ENCODE assay signal across 31 cellular contexts in the genomic region with DNA sequence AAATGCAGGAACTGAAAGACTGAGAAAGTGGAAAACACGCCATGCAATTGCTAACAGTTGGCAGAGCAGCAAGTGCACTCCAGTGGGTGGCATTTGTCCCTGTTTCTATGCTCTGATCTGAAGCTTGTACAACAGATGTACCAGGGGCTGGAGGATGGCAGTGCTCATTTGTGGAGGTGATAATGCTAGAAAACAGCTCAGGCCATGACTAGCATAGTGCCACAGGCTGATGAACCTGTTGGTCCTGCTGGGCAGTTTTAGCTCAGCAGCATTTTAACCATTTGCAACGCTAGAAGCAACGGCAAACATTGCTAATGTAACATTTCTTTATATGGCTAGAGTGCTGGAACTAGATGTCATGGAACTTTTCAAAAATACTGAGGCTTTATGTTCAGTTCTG.
"Had no signal": no experiment of that assay in that cellular context is flagged by ENCODE, and none has a peak within 500 bp of the region (broad histone marks: within the 10 kb centered on the region; RNA-seq: fewer than 3 reads in every experiment).

No MANE protein-coding gene starts in this region.

- H3K9ac ChIP-seq: KMS-11 had no signal

- H3K36me3 Mint-ChIP-seq: activated CD8-positive, alpha-beta memory T cell treated with anti-CD3 and anti-CD28 coated beads, Interleukin-2, amount 10 ng/mL, durations not matched to agents 7 days and 5 days; activated naive CD4-positive, alpha-beta T cell treated with anti-CD3 and anti-CD28 coated beads, Interleukin-2, amount 50 U/mL, for 24 hours had no signal

- H3K36me3 ChIP-seq: ascending aorta, MG63, SJSA1 had no signal

- FAIRE-seq: bronchial epithelial cell had no signal

- H3K4me3 Mint-ChIP-seq: activated CD8-positive, alpha-beta memory T cell treated with anti-CD3 and anti-CD28 coated beads, Interleukin-2, amount 10 ng/mL, durations not matched to agents 7 days and 5 days; activated naive CD4-positive, alpha-beta T cell treated with anti-CD3 and anti-CD28 coated beads, Interleukin-2, amount 50 U/mL, for 24 hours; activated naive CD8-positive, alpha-beta T cell treated with anti-CD3 and anti-CD28 coated beads, Interleukin-2, amount 50 U/mL, for 24 hours; activated T-cell treated with anti-CD3 and anti-CD28 coated beads, Interleukin-2, amount 50 U/mL, for 24 hours; activated T-helper 1 cell treated with anti-CD3 and anti-CD28 coated beads, Interleukin-12 subunit alpha, Interleukin-12 subunit beta, Interleukin-2, Interleukin-4 antibody, amounts not matched to agents 30 ng/mL and 10 ng/mL and 1 ng/mL, durations not matched to agents 14 hours and 24 hours and 36 hours; T-helper 2 cell treated with Interferon-gamma antibody and Interleukin-4, amounts not matched to agents 5 μg/mL and 100 μg/mL, for 36 hours; WTC11 had no signal

- H3K4me3 ChIP-seq: ascending aorta, body of pancreas, MG63, SJSA1 had no signal

- H3K27ac ChIP-seq: ascending aorta, body of pancreas, KMS-11, SJSA1 had no signal

- H3K4me1 ChIP-seq: ascending aorta, body of pancreas had no signal

- H3K27me3 ChIP-seq: ascending aorta, body of pancreas, MG63, SJSA1 had no signal

- ATAC-seq: activated CD8-positive, alpha-beta memory T cell treated with anti-CD3 and anti-CD28 coated beads, Interleukin-2, amount 10 ng/mL, durations not matched to agents 7 days and 5 days; activated naive CD8-positive, alpha-beta T cell treated with anti-CD3 and anti-CD28 coated beads, Interleukin-2, amount 50 U/mL, for 24 hours; body of pancreas; SK-N-SH treated with all-trans-retinoic acid at 6 μM for 48 hours; WTC11 had no signal

- H3K9me3 Mint-ChIP-seq: activated T-cell treated with anti-CD3 and anti-CD28 coated beads, Interleukin-2, amount 50 U/mL, for 24 hours; activated T-helper 1 cell treated with anti-CD3 and anti-CD28 coated beads, Interleukin-12 subunit alpha, Interleukin-12 subunit beta, Interleukin-2, Interleukin-4 antibody, amounts not matched to agents 30 ng/mL and 10 ng/mL and 1 ng/mL, durations not matched to agents 14 hours and 24 hours and 36 hours; T-helper 2 cell treated with Interferon-gamma antibody and Interleukin-4, amounts not matched to agents 5 μg/mL and 100 μg/mL, for 36 hours had no signal

- DNase-seq: activated CD4-positive, alpha-beta T cell treated with anti-CD3 and anti-CD28 coated beads for 48 hours; activated CD4-positive, alpha-beta T cell treated with anti-CD3 and anti-CD28 coated beads, Interleukin-2, amount 50 U/mL, for 4 hours; activated CD4-positive, CD25-positive, alpha-beta regulatory T cell treated with anti-CD3 and anti-CD28 coated beads, Interleukin-2, amount 50 U/mL, for 72 hours; activated CD8-positive, alpha-beta memory T cell treated with anti-CD3 and anti-CD28 coated beads, Interleukin-2, amount 10 ng/mL, durations not matched to agents 7 days and 5 days; activated effector memory CD4-positive, alpha-beta T cell treated with Interleukin-2 at 50 U/mL for 16 hours; activated naive CD4-positive, alpha-beta T cell; activated naive CD8-positive, alpha-beta T cell treated with anti-CD3 and anti-CD28 coated beads, Interleukin-2, amount 50 U/mL, for 24 hours; activated T-cell treated with anti-CD3 and anti-CD28 coated beads, Interleukin-2, amount 50 U/mL, for 24 hours; amniotic stem cell; body of pancreas; central memory CD4-positive, alpha-beta T cell; MG63; MV-4-11; NCI-H1092 treated with DMSO at 0.1 percent for 48 hours; NCI-H1417 treated with DMSO at 0.1 percent for 48 hours; NCI-H1694; NCI-H2029 treated with DMSO at 0.1 percent for 48 hours; NCI-H345; NCI-H510A; NCI-H526 treated with DMSO at 0.1 percent for 48 hours; NK-92 treated with Interleukin-12 subunit alpha and Interleukin-12 subunit beta, amount 100 ng/mL, for 24 hours; SW 1271 had no signal

- H3K4me2 ChIP-seq: KMS-11 had no signal

- H3K27ac Mint-ChIP-seq: activated CD8-positive, alpha-beta memory T cell treated with anti-CD3 and anti-CD28 coated beads, Interleukin-2, amount 10 ng/mL, durations not matched to agents 7 days and 5 days; activated naive CD4-positive, alpha-beta T cell treated with anti-CD3 and anti-CD28 coated beads, Interleukin-2, amount 50 U/mL, for 24 hours; activated naive CD8-positive, alpha-beta T cell treated with anti-CD3 and anti-CD28 coated beads, Interleukin-2, amount 50 U/mL, for 24 hours; activated T-cell treated with anti-CD3 and anti-CD28 coated beads, Interleukin-2, amount 50 U/mL, for 24 hours; activated T-helper 1 cell treated with anti-CD3 and anti-CD28 coated beads, Interleukin-12 subunit alpha, Interleukin-12 subunit beta, Interleukin-2, Interleukin-4 antibody, amounts not matched to agents 30 ng/mL and 10 ng/mL and 1 ng/mL, durations not matched to agents 14 hours and 24 hours and 36 hours; T-helper 2 cell treated with Interferon-gamma antibody and Interleukin-4, amounts not matched to agents 5 μg/mL and 100 μg/mL, for 36 hours; WTC11 had no signal

- H3K9me3 ChIP-seq: body of pancreas, MG63, SJSA1 had no signal

- H3K4me1 Mint-ChIP-seq: activated CD8-positive, alpha-beta memory T cell treated with anti-CD3 and anti-CD28 coated beads, Interleukin-2, amount 10 ng/mL, durations not matched to agents 7 days and 5 days; activated naive CD4-positive, alpha-beta T cell treated with anti-CD3 and anti-CD28 coated beads, Interleukin-2, amount 50 U/mL, for 24 hours; activated naive CD8-positive, alpha-beta T cell treated with anti-CD3 and anti-CD28 coated beads, Interleukin-2, amount 50 U/mL, for 24 hours had no signal
